Comparison of ENCODE assay signal across 9 cellular contexts in genomic region chr3:81242871-81243270, GRCh38.
A peak's percentile ranks its signal among the peaks of the same experiment; 100 is the strongest.
DNase-seq lines count a peak whose midpoint lies in the region; ATAC-seq, FAIRE-seq and TF ChIP-seq lines count a peak whose summit lies in the region.
"Had no signal": no experiment of that assay in that cellular context is flagged by ENCODE, and none has a peak within 500 bp of the region (broad histone marks: within the 10 kb centered on the region; RNA-seq: fewer than 3 reads in every experiment).

No MANE protein-coding gene starts in this region.

- no peak overlapping the region for H3K27ac Mint-ChIP-seq in astrocyte (ENCODE audit: unreplicated experiment)
- no peak overlapping the region for H3K27ac Mint-ChIP-seq in neural progenitor cell
- H3K27ac Mint-ChIP-seq: activated T-cell treated with anti-CD3 and anti-CD28 coated beads, Interleukin-2, amount 50 U/mL, for 24 hours had no signal

- H2AFZ ChIP-seq in astrocyte (ENCODE audit: low read depth, low read length), result no peak overlapping the region
- H2AFZ ChIP-seq in neural progenitor cell (replicated peaks), result no peak overlapping the region

- no peaks in the 10 kb centered on the region for H3K9me3 Mint-ChIP-seq in astrocyte (ENCODE audit: unreplicated experiment)
- no peaks in the 10 kb centered on the region for H3K9me3 Mint-ChIP-seq in neural progenitor cell

- H3K9me3 ChIP-seq in astrocyte (ENCODE audit: insufficient read depth, low read depth, low read length) (no peaks in the 10 kb centered on the region), neural progenitor cell (ENCODE audit: low read depth) (no peaks in the 10 kb centered on the region)

- H3K4me2 ChIP-seq in astrocyte (ENCODE audit: low read length), result no peak overlapping the region
- no peak overlapping the region for H3K4me2 ChIP-seq in neural progenitor cell

- H3K4me3 Mint-ChIP-seq in astrocyte (ENCODE audit: unreplicated experiment), result no peak overlapping the region
- no peak overlapping the region for H3K4me3 Mint-ChIP-seq in neural progenitor cell
- H3K4me3 Mint-ChIP-seq: activated T-cell treated with anti-CD3 and anti-CD28 coated beads, Interleukin-2, amount 50 U/mL, for 24 hours had no signal

- no peak overlapping the region for H3K4me3 ChIP-seq in astrocyte (ENCODE audit: insufficient read depth, low read depth, low read length)
- H3K4me3 ChIP-seq in neural progenitor cell, result no peak overlapping the region

- H3K4me1 ChIP-seq in astrocyte (ENCODE audit: insufficient read depth, low read length) (no peaks in the 10 kb centered on the region), neural progenitor cell (no peaks in the 10 kb centered on the region)

- H3K27me3 Mint-ChIP-seq in astrocyte (ENCODE audit: low read depth, unreplicated experiment), result no peaks in the 10 kb centered on the region
- H3K27me3 Mint-ChIP-seq in neural progenitor cell (ENCODE audit: insufficient read depth, low read depth), result no peaks in the 10 kb centered on the region
- H3K27me3 Mint-ChIP-seq: activated T-cell treated with anti-CD3 and anti-CD28 coated beads, Interleukin-2, amount 50 U/mL, for 24 hours had no signal

- H4K20me1 ChIP-seq in astrocyte (ENCODE audit: insufficient read depth, low read length), result no peaks in the 10 kb centered on the region
- no peaks in the 10 kb centered on the region for H4K20me1 ChIP-seq in neural progenitor cell (ENCODE audit: low read depth)

- H3K27ac ChIP-seq in astrocyte (ENCODE audit: low read depth, low read length), result no peak overlapping the region
- no peak overlapping the region for H3K27ac ChIP-seq in neural progenitor cell

- H3K9ac ChIP-seq in astrocyte (ENCODE audit: low read length), result no peak overlapping the region
- no peak overlapping the region for H3K9ac ChIP-seq in neural progenitor cell

- H3K27me3 ChIP-seq in astrocyte (ENCODE audit: insufficient read depth, low read length) (no peaks in the 10 kb centered on the region), neural progenitor cell (no peaks in the 10 kb centered on the region)

- H3K79me2 ChIP-seq in astrocyte (ENCODE audit: insufficient read depth, low read length), result no peaks in the 10 kb centered on the region
- H3K79me2 ChIP-seq in neural progenitor cell (ENCODE audit: low read depth), result no peaks in the 10 kb centered on the region

- TF ChIP-seq CTCF in astrocyte (IDR thresholded peaks at IDR 0.05; ENCODE audit: insufficient read depth, low read depth, low read length) (peak; percentile 53), neural progenitor cell (IDR thresholded peaks at IDR 0.05) (peak; percentile 46)

- peak; percentile 1 for DNase-seq in HTR-8/SVneo (ENCODE audit: insufficient read length, low spot score)
- no peak for DNase-seq in astrocyte (ENCODE audit: low read depth)
- DNase-seq in neural progenitor cell (ENCODE audit: low spot score), result no peak
- no peak for DNase-seq in epidermal melanocyte (ENCODE audit: insufficient read length, low spot score)
- DNase-seq in midbrain (lab: John Stamatoyannopoulos, UW), result no peak
- DNase-seq: activated T-cell treated with anti-CD3 and anti-CD28 coated beads, Interleukin-2, amount 50 U/mL, for 24 hours had no signal

- FAIRE-seq in HTR-8/SVneo (lab: Jason Lieb, UNC) (peak; percentile 9), astrocyte (lab: Jason Lieb, UNC) (no peak)

- no peaks in the 10 kb centered on the region for H3F3A ChIP-seq in neural progenitor cell (ENCODE audit: low read depth)

- ATAC-seq in GM18517 (IDR thresholded peaks at IDR 0.05; ENCODE audit: unreplicated experiment), result peak; percentile 48
- no peak for ATAC-seq in HG03108 (IDR thresholded peaks at IDR 0.05; ENCODE audit: unreplicated experiment)
- no peak for ATAC-seq in HG03039 (IDR thresholded peaks at IDR 0.05; ENCODE audit: unreplicated experiment)

- H3K36me3 ChIP-seq in astrocyte (ENCODE audit: insufficient read depth, low read length) (no peaks in the 10 kb centered on the region), neural progenitor cell (no peaks in the 10 kb centered on the region)

- H3K4me1 Mint-ChIP-seq in astrocyte (ENCODE audit: low read depth, unreplicated experiment), result no peaks in the 10 kb centered on the region
- H3K4me1 Mint-ChIP-seq in neural progenitor cell, result peaks cover 3% of the 10 kb centered on the region

- H3K36me3 Mint-ChIP-seq in astrocyte (ENCODE audit: low read depth, unreplicated experiment) (no peaks in the 10 kb centered on the region), neural progenitor cell (no peaks in the 10 kb centered on the region)
